In genomic region chr14:61438497-61438859, GRCh38 we compare ENCODE assay signal across 2 cellular contexts.
TF ChIP-seq lines count a peak whose summit lies in the region.

No MANE protein-coding gene starts in this region.

TF ChIP-seq in SK-N-SH, 30 proteins besides CTCF, POLR2A, EP300 and RAD21 (continued from another document):
- TF ChIP-seq, protein P1, sequence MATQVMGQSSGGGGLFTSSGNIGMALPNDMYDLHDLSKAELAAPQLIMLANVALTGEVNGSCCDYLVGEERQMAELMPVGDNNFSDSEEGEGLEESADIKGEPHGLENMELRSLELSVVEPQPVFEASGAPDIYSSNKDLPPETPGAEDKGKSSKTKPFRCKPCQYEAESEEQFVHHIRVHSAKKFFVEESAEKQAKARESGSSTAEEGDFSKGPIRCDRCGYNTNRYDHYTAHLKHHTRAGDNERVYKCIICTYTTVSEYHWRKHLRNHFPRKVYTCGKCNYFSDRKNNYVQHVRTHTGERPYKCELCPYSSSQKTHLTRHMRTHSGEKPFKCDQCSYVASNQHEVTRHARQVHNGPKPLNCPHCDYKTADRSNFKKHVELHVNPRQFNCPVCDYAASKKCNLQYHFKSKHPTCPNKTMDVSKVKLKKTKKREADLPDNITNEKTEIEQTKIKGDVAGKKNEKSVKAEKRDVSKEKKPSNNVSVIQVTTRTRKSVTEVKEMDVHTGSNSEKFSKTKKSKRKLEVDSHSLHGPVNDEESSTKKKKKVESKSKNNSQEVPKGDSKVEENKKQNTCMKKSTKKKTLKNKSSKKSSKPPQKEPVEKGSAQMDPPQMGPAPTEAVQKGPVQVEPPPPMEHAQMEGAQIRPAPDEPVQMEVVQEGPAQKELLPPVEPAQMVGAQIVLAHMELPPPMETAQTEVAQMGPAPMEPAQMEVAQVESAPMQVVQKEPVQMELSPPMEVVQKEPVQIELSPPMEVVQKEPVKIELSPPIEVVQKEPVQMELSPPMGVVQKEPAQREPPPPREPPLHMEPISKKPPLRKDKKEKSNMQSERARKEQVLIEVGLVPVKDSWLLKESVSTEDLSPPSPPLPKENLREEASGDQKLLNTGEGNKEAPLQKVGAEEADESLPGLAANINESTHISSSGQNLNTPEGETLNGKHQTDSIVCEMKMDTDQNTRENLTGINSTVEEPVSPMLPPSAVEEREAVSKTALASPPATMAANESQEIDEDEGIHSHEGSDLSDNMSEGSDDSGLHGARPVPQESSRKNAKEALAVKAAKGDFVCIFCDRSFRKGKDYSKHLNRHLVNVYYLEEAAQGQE (IDR thresholded peaks at IDR 0.05; ENCODE audit: low read depth, low read length), result no peak

TF ChIP-seq in SK-N-SH treated with all-trans-retinoic acid at 6 μM for 48 hours, 23 proteins besides CTCF, POLR2A, EP300 and RAD21 (continued from another document):
- no peak for TF ChIP-seq CSRNP3 (CRISPR knock-in tag; IDR thresholded peaks at IDR 0.05)
- no peak for TF ChIP-seq BACH2 (CRISPR knock-in tag; IDR thresholded peaks at IDR 0.05; ENCODE audit: borderline replicate concordance)
- TF ChIP-seq OSR1 (CRISPR knock-in tag; IDR thresholded peaks at IDR 0.05), result no peak
- no peak for TF ChIP-seq CSDC2 (CRISPR knock-in tag; IDR thresholded peaks at IDR 0.05)
- TF ChIP-seq ZNF565 (CRISPR knock-in tag; conservative IDR thresholded peaks at IDR 0.05; ENCODE audit: low read depth), result no peak
- no peak for TF ChIP-seq ZC3H10 (CRISPR knock-in tag; IDR thresholded peaks at IDR 0.05)
- TF ChIP-seq TOX (CRISPR knock-in tag; IDR thresholded peaks at IDR 0.05; ENCODE audit: borderline replicate concordance), result no peak
- no peak for TF ChIP-seq ISL1 (CRISPR knock-in tag; IDR thresholded peaks at IDR 0.05)
- no peak for TF ChIP-seq POU6F1 (CRISPR knock-in tag; IDR thresholded peaks at IDR 0.05; ENCODE audit: borderline replicate concordance, low read depth)
- no peak for TF ChIP-seq PATZ1 (CRISPR knock-in tag; IDR thresholded peaks at IDR 0.05; ENCODE audit: borderline replicate concordance)
- TF ChIP-seq ZFP30 (CRISPR knock-in tag; IDR thresholded peaks at IDR 0.05), result no peak
- TF ChIP-seq ZFP3 (CRISPR knock-in tag; IDR thresholded peaks at IDR 0.05), result no peak
TF ChIP-seq in SK-N-SH treated with all-trans-retinoic acid at 6 μM for 48 hours: peak in this region for 0.
